13 cellular contexts compared by ENCODE assay signal in the genomic region with DNA sequence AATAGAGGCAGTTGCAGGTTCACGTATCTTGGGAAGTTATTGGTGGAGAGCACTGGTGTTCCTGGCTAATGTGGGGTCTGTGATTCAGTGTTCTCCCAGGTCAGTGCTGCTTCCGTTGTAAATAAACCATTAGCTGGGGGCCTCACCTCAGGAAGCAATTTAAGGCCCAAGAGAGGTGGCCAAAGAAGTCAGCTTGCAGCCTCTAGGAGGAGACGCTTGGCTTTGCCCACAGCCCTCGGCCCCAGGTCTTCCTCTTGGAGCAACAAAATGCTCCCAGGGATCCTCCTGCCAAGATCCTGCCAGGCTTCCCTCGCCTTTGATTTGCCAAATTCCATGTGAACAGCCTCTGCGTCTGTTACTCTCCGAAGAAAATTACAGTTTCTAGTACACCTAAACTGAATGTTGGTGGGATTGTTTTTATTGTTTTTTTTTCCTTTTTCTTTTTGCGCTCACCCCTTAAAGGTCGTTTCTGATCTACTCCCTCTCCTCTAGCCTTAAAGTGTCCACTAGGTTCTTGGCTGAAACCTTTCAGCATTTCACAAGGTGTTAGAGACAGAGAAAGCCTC.
A peak's percentile ranks its signal among the peaks of the same experiment; 100 is the strongest.
DNase-seq lines count a peak whose midpoint lies in the region; ATAC-seq and TF ChIP-seq lines count a peak whose summit lies in the region.
"Had no signal": no experiment of that assay in that cellular context is flagged by ENCODE, and none has a peak within 500 bp of the region (broad histone marks: within the 10 kb centered on the region; RNA-seq: fewer than 3 reads in every experiment).

No MANE protein-coding gene starts in this region.

- H3K4me1 ChIP-seq in HCT116 (ENCODE audit: control insufficient read depth in 1 of 2, insufficient read depth in 2 of 2, low read length in 2 of 2): peaks cover 41 to 47% of the 10 kb centered on the region in 2 experiments
- H3K4me1 ChIP-seq in stomach: peaks cover 16 to 43% (median 27%) of the 10 kb centered on the region in 4 donors
- H3K4me1 ChIP-seq: parathyroid adenoma had no signal

- CTCF ChIA-PET in HCT116 (lab: Charles Lee): no interaction called here

- no peaks in the 10 kb centered on the region for H3K79me2 ChIP-seq in HCT116 (ENCODE audit: insufficient read depth, low read length)
- H3K79me2 ChIP-seq: parathyroid adenoma had no signal

- H3K9me2 ChIP-seq in HCT116 (ENCODE audit: insufficient read depth): no peaks in the 10 kb centered on the region

- BruUV-seq in HCT116 (replicated peaks; lab: Mats Ljungman, UMichigan): no TSS peak

- ATAC-seq in HCT116 (peak; percentile 33), HG03565 (IDR thresholded peaks at IDR 0.05; ENCODE audit: unreplicated experiment) (no peak)
- ATAC-seq: esophagus mucosa had no signal

- POLR2A ChIA-PET in HCT116 (lab: Charles Lee): no interaction called here

- DNase-seq in HCT116 (ENCODE audit: low read depth, low spot score): no peak
- DNase-seq in SW480 (ENCODE audit: low spot score): peak; percentile 40
- DNase-seq in fibroblast of mammary gland (ENCODE audit: low read depth): peak; percentile 58
- no peak for DNase-seq in stomach
- DNase-seq in NCI-H2029 (lab: John Stamatoyannopoulos, UW): no peak
- DNase-seq in DMS53 (lab: John Stamatoyannopoulos, UW): no peak
- no peak for DNase-seq in NCI-H187 treated with DMSO at 0.1 percent for 48 hours (lab: John Stamatoyannopoulos, UW)
- DNase-seq: NCI-H1092 treated with DMSO at 0.1 percent for 48 hours, NCI-H345, T-helper 1 cell had no signal

- TF ChIP-seq CTCF in HCT116 (IDR thresholded peaks at IDR 0.05 in 2 of 3, conservative IDR thresholded peaks at IDR 0.05 in 1 of 3; ENCODE audit: borderline replicate concordance in 1 of 3, insufficient read depth in 1 of 3, low read depth in 2 of 3, low read length in 2 of 3) (0 out of 6 replicates have a peak, but pooled peaks of 1 of the 3 experiments have one; percentile 13), fibroblast of mammary gland (conservative IDR thresholded peaks at IDR 0.05; ENCODE audit: control insufficient read depth, insufficient read depth, low read depth, low read length) (no peak), stomach (IDR thresholded peaks at IDR 0.05) (no peak)

- WGBS in stomach, 5 donors: 52 to 73% (median 56%) methylated on average over 8 to 9 of the region's 9 CpGs

- intact Hi-C loops in HCT116 (cut with micrococcal nuclease) (no loop called here), stomach (cut with DNase I; ENCODE audit: low total_unique reads) (no loop called here)

- H3K4me3 ChIP-seq in HCT116 (replicated peaks in 1 of 2; ENCODE audit: low read depth in 1 of 2, low read length in 2 of 2) (peak overlapping the region in 1 of 2 experiments; percentile 23; a peak in 2 of 4 replicates), fibroblast of mammary gland (ENCODE audit: control insufficient read depth, low read depth, low read length) (no peak overlapping the region), stomach (no peak overlapping the region)

- no peak for TF ChIP-seq POLR2A in HCT116 (IDR thresholded peaks at IDR 0.05; ENCODE audit: borderline replicate concordance, extremely low read depth, insufficient read depth, insufficient read length)
- no peak for TF ChIP-seq POLR2A in stomach (IDR thresholded peaks at IDR 0.05)

- peak overlapping the region; percentile 19 for H3K9ac ChIP-seq in HCT116 (ENCODE audit: low read length)
- H3K9ac ChIP-seq: parathyroid adenoma had no signal

- no peak for TF ChIP-seq EP300 in stomach (IDR thresholded peaks at IDR 0.05)

- H2AFZ ChIP-seq in HCT116 (ENCODE audit: low read depth, low read length, poor library complexity, severe bottlenecking): no peak overlapping the region
- H2AFZ ChIP-seq: parathyroid adenoma had no signal

- H4K20me1 ChIP-seq in HCT116 (ENCODE audit: insufficient read depth): no peaks in the 10 kb centered on the region

- H3K9me3 ChIP-seq in HCT116 (ENCODE audit: control insufficient read depth in 1 of 2, insufficient read depth in 1 of 2, low read depth in 1 of 2, low read length in 2 of 2): no peaks in the 10 kb centered on the region
- no peaks in the 10 kb centered on the region for H3K9me3 ChIP-seq in stomach

- no peaks in the 10 kb centered on the region for H3K36me3 ChIP-seq in HCT116 (ENCODE audit: control insufficient read depth in 1 of 2, insufficient read depth in 2 of 2, low read length in 2 of 2)
- H3K36me3 ChIP-seq in stomach: no peaks in the 10 kb centered on the region

- H3K27ac ChIP-seq in HCT116 (ENCODE audit: low read depth, low read length) (peak overlapping the region; percentile 40; the same call in 1 of the 2 replicates), stomach (peak overlapping the region in 4 of 5 donors; percentile 30 to 78 (median 63))
- H3K27ac ChIP-seq: parathyroid adenoma had no signal

- TF ChIP-seq RAD21 in HCT116 (IDR thresholded peaks at IDR 0.05; ENCODE audit: low read depth): no peak

- peak overlapping the region; percentile 69 for H3K4me2 ChIP-seq in HCT116 (ENCODE audit: low read length)

- RAD21 ChIA-PET in HCT116 (lab: Charles Lee; ENCODE audit: low non-redundant PET in 1 of 2, low total read pairs in 2 of 2, uncharacterized antibody in 2 of 2, unreplicated experiment in 2 of 2): no interaction called here

- H3K27me3 ChIP-seq in HCT116 (ENCODE audit: insufficient read depth, low read length) (peaks cover 58% of the 10 kb centered on the region), stomach (peaks cover 0 to 13% (median 0%) of the 10 kb centered on the region in 3 donors)

TF ChIP-seq in HCT116, 20 proteins besides CTCF, POLR2A, EP300 and RAD21:
- TF ChIP-seq EZH2 (IDR thresholded peaks at IDR 0.05) (no peak), SRF (IDR thresholded peaks at IDR 0.05; ENCODE audit: low read depth) (no peak), SIN3A (IDR thresholded peaks at IDR 0.05; ENCODE audit: low read depth) (no peak), EGR1 (IDR thresholded peaks at IDR 0.05; ENCODE audit: low read depth) (no peak), ELF1 (IDR thresholded peaks at IDR 0.05; ENCODE audit: borderline replicate concordance, low read depth) (no peak), SP1 (IDR thresholded peaks at IDR 0.05; ENCODE audit: low read depth) (no peak), JUND (IDR thresholded peaks at IDR 0.05) (no peak), POLR2AphosphoS5 (IDR thresholded peaks at IDR 0.05; ENCODE audit: low read depth, low read length) (no peak), EZH2phosphoT487 (IDR thresholded peaks at IDR 0.05; ENCODE audit: borderline replicate concordance) (no peak), TCF7L2 (IDR thresholded peaks at IDR 0.05; ENCODE audit: borderline replicate concordance, extremely low read depth, insufficient read depth, insufficient read length) (no peak)
- TF ChIP-seq, protein P1, sequence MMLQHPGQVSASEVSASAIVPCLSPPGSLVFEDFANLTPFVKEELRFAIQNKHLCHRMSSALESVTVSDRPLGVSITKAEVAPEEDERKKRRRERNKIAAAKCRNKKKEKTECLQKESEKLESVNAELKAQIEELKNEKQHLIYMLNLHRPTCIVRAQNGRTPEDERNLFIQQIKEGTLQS (IDR thresholded peaks at IDR 0.05): no peak
- TF ChIP-seq, protein P2, sequence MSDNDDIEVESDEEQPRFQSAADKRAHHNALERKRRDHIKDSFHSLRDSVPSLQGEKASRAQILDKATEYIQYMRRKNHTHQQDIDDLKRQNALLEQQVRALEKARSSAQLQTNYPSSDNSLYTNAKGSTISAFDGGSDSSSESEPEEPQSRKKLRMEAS (IDR thresholded peaks at IDR 0.05): no peak

Comparison
In these comparisons a context has a peak if more than half of its experiments do, and no peak if none do; other contexts are left out.
1. DNase-seq: peak in SW480 (single experiment) and fibroblast of mammary gland (single experiment); none in HCT116 (single experiment), stomach (single experiment), NCI-H2029 (single experiment), DMS53 (single experiment) and NCI-H187 treated with DMSO at 0.1 percent for 48 hours (single experiment).